In the genomic region with DNA sequence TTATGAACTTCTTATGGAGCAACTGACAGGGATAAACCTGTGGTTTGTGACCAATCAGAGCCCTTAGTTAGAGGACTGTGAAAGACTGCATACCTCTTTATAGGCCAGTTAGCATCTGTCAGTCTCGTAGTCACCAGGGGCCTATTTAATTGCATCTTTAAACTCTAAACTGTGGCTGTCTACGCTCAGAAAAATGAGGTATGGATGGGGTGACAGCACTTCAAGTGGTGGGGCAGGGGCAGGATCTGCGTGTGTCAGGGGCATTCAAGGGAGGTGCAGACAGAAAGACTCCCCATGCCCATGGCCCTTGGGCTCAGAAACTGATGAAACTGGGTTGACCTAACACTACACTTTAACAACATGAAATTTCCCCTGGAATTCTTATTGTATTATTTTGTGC, we compare ENCODE assay signal across 33 cellular contexts.
"Had no signal": no experiment of that assay in that cellular context is flagged by ENCODE, and none has a peak within 500 bp of the region (broad histone marks: within the 10 kb centered on the region; RNA-seq: fewer than 3 reads in every experiment).

No MANE protein-coding gene starts in this region.

- H3K36me3 Mint-ChIP-seq: activated CD8-positive, alpha-beta memory T cell treated with anti-CD3 and anti-CD28 coated beads, Interleukin-2, amount 10 ng/mL, durations not matched to agents 7 days and 5 days; activated naive CD4-positive, alpha-beta T cell treated with anti-CD3 and anti-CD28 coated beads, Interleukin-2, amount 50 U/mL, for 24 hours; activated naive CD8-positive, alpha-beta T cell treated with anti-CD3 and anti-CD28 coated beads for 36 hours had no signal

- DNase-seq: activated B cell treated with CpG ODN at 0.5 μM for 24 hours; activated CD4-positive, alpha-beta T cell treated with anti-CD3 and anti-CD28 coated beads for 48 hours; activated CD4-positive, alpha-beta T cell treated with anti-CD3 and anti-CD28 coated beads, Interleukin-2, amount 50 U/mL, for 1 hour; activated CD4-positive, alpha-beta T cell treated with anti-CD3 and anti-CD28 coated beads, Interleukin-2, amount 50 U/mL, for 48 hours; activated CD8-positive, alpha-beta memory T cell treated with anti-CD3 and anti-CD28 coated beads, Interleukin-2, amount 10 ng/mL, durations not matched to agents 7 days and 5 days; activated CD8-positive, alpha-beta memory T cell treated with anti-CD3 and anti-CD28 coated beads, Interleukin-2, amount 50 U/mL, for 4 hours; activated CD8-positive, alpha-beta T cell treated with anti-CD3 and anti-CD28 coated beads, Interleukin-2, amount 10 ng/mL, durations not matched to agents 7 days and 5 days; activated effector memory CD4-positive, alpha-beta T cell treated with anti-CD3 and anti-CD28 coated beads, Interleukin-2, amount 50 U/mL, for 16 hours; activated naive CD4-positive, alpha-beta T cell treated with anti-CD3 and anti-CD28 coated beads for 36 hours; activated naive CD8-positive, alpha-beta T cell treated with anti-CD3 and anti-CD28 coated beads for 36 hours; activated naive CD8-positive, alpha-beta T cell treated with anti-CD3 and anti-CD28 coated beads, Interleukin-2, amount 50 U/mL, for 24 hours; activated T-cell treated with anti-CD3 and anti-CD28 coated beads, Interleukin-2, amount 50 U/mL, for 1 hour; activated T-cell treated with anti-CD3 and anti-CD28 coated beads, Interleukin-2, amount 50 U/mL, for 48 hours; adrenal gland; amygdala; aorta; body of pancreas; caudate nucleus; colonic mucosa; effector CD8-positive, alpha-beta T cell; esophagus squamous epithelium; foreskin melanocyte; heart right ventricle; T1000; WERI-Rb-1 had no signal

- H3K4me1 Mint-ChIP-seq: activated B cell treated with CpG ODN at 0.5 μM for 24 hours; activated CD8-positive, alpha-beta memory T cell treated with anti-CD3 and anti-CD28 coated beads, Interleukin-2, amount 10 ng/mL, durations not matched to agents 7 days and 5 days; activated naive CD4-positive, alpha-beta T cell treated with anti-CD3 and anti-CD28 coated beads, Interleukin-2, amount 50 U/mL, for 24 hours; activated naive CD8-positive, alpha-beta T cell treated with anti-CD3 and anti-CD28 coated beads for 36 hours; activated naive CD8-positive, alpha-beta T cell treated with anti-CD3 and anti-CD28 coated beads, Interleukin-2, amount 50 U/mL, for 24 hours had no signal

- FAIRE-seq: endometrium had no signal

- H3K27ac Mint-ChIP-seq: activated B cell treated with CpG ODN at 0.5 μM for 24 hours; activated CD8-positive, alpha-beta memory T cell treated with anti-CD3 and anti-CD28 coated beads, Interleukin-2, amount 10 ng/mL, durations not matched to agents 7 days and 5 days; activated CD8-positive, alpha-beta T cell treated with anti-CD3 and anti-CD28 coated beads, Interleukin-2, amount 10 ng/mL, durations not matched to agents 7 days and 5 days; activated naive CD4-positive, alpha-beta T cell treated with anti-CD3 and anti-CD28 coated beads for 36 hours; activated naive CD4-positive, alpha-beta T cell treated with anti-CD3 and anti-CD28 coated beads, Interleukin-2, amount 50 U/mL, for 24 hours; activated naive CD8-positive, alpha-beta T cell treated with anti-CD3 and anti-CD28 coated beads for 36 hours; activated naive CD8-positive, alpha-beta T cell treated with anti-CD3 and anti-CD28 coated beads, Interleukin-2, amount 50 U/mL, for 24 hours; activated T-helper 1 cell treated with anti-CD3 and anti-CD28 coated beads, Interleukin-12 subunit alpha, Interleukin-12 subunit beta, Interleukin-2, Interleukin-4 antibody, amounts not matched to agents 30 ng/mL and 10 ng/mL and 1 ng/mL, durations not matched to agents 14 hours and 24 hours and 36 hours; activated T-helper 2 cell treated with anti-CD3 and anti-CD28 coated beads, Interferon-gamma antibody, Interleukin-2, Interleukin-4, amounts not matched to agents 10 μg/mL and 5 μg/mL and 100 μg/mL, durations not matched to agents 14 hours and 24 hours and 36 hours; T-helper 2 cell treated with Interferon-gamma antibody and Interleukin-4, amounts not matched to agents 5 μg/mL and 100 μg/mL, for 36 hours had no signal

- H3K36me3 ChIP-seq: adrenal gland, colonic mucosa, esophagus squamous epithelium, gastroesophageal sphincter, heart right ventricle, WERI-Rb-1 had no signal

- H3K4me3 ChIP-seq: adrenal gland, body of pancreas, colonic mucosa, esophagus squamous epithelium, gastroesophageal sphincter, heart right ventricle, hepatocyte had no signal

- H3K27ac ChIP-seq: adrenal gland, body of pancreas, colonic mucosa, epithelial cell of prostate, esophagus squamous epithelium, gastroesophageal sphincter, heart right ventricle, hepatocyte, WERI-Rb-1 had no signal

- H3K9me3 ChIP-seq: adrenal gland, body of pancreas, colonic mucosa, esophagus squamous epithelium, heart right ventricle had no signal

- H3K4me1 ChIP-seq: adrenal gland, body of pancreas, colonic mucosa, esophagus squamous epithelium, gastroesophageal sphincter, heart right ventricle had no signal

- H3K4me3 Mint-ChIP-seq: activated B cell treated with CpG ODN at 0.5 μM for 24 hours; activated CD8-positive, alpha-beta memory T cell treated with anti-CD3 and anti-CD28 coated beads, Interleukin-2, amount 10 ng/mL, durations not matched to agents 7 days and 5 days; activated CD8-positive, alpha-beta T cell treated with anti-CD3 and anti-CD28 coated beads, Interleukin-2, amount 10 ng/mL, durations not matched to agents 7 days and 5 days; activated naive CD4-positive, alpha-beta T cell treated with anti-CD3 and anti-CD28 coated beads for 36 hours; activated naive CD4-positive, alpha-beta T cell treated with anti-CD3 and anti-CD28 coated beads, Interleukin-2, amount 50 U/mL, for 24 hours; activated naive CD8-positive, alpha-beta T cell treated with anti-CD3 and anti-CD28 coated beads for 36 hours; activated naive CD8-positive, alpha-beta T cell treated with anti-CD3 and anti-CD28 coated beads, Interleukin-2, amount 50 U/mL, for 24 hours; activated T-helper 1 cell treated with anti-CD3 and anti-CD28 coated beads, Interleukin-12 subunit alpha, Interleukin-12 subunit beta, Interleukin-2, Interleukin-4 antibody, amounts not matched to agents 30 ng/mL and 10 ng/mL and 1 ng/mL, durations not matched to agents 14 hours and 24 hours and 36 hours; T-helper 2 cell treated with Interferon-gamma antibody and Interleukin-4, amounts not matched to agents 5 μg/mL and 100 μg/mL, for 36 hours had no signal

- H3K9me3 Mint-ChIP-seq: activated B cell treated with CpG ODN at 0.5 μM for 24 hours; activated naive CD4-positive, alpha-beta T cell treated with anti-CD3 and anti-CD28 coated beads for 36 hours; activated naive CD8-positive, alpha-beta T cell treated with anti-CD3 and anti-CD28 coated beads for 36 hours; activated naive CD8-positive, alpha-beta T cell treated with anti-CD3 and anti-CD28 coated beads, Interleukin-2, amount 50 U/mL, for 24 hours; activated T-helper 1 cell treated with anti-CD3 and anti-CD28 coated beads, Interleukin-12 subunit alpha, Interleukin-12 subunit beta, Interleukin-2, Interleukin-4 antibody, amounts not matched to agents 30 ng/mL and 10 ng/mL and 1 ng/mL, durations not matched to agents 14 hours and 24 hours and 36 hours; activated T-helper 2 cell treated with anti-CD3 and anti-CD28 coated beads, Interferon-gamma antibody, Interleukin-2, Interleukin-4, amounts not matched to agents 10 μg/mL and 5 μg/mL and 100 μg/mL, durations not matched to agents 14 hours and 24 hours and 36 hours; T-helper 2 cell treated with Interferon-gamma antibody and Interleukin-4, amounts not matched to agents 5 μg/mL and 100 μg/mL, for 36 hours had no signal
